In genomic region chr2:112665113-112665780, GRCh38 we compare ENCODE assay signal across 15 cellular contexts. TPM values are rescaled to one million over a fixed set of nuclear protein-coding genes. Genes with fewer than 3 reads are reported as not detected.
DNase-seq lines count a peak whose midpoint lies in the region; ATAC-seq and TF ChIP-seq lines count a peak whose summit lies in the region.
"Had no signal": no experiment of that assay in that cellular context is flagged by ENCODE, and none has a peak within 500 bp of the region (broad histone marks: within the 10 kb centered on the region; RNA-seq: fewer than 3 reads in every experiment).

No MANE protein-coding gene starts in this region.

- H3K36me3 ChIP-seq in DND-41 (ENCODE audit: insufficient read depth, low read length) (peaks cover 51% of the 10 kb centered on the region), mesodermal cell (ENCODE audit: control insufficient read depth, insufficient read depth, low read length) (peaks cover 74% of the 10 kb centered on the region)

- H3K36me3 Mint-ChIP-seq in T-helper 17 cell (ENCODE audit: low read depth) (peaks cover 5% of the 10 kb centered on the region), glutamatergic neuron (ENCODE audit: unreplicated experiment) (no peaks in the 10 kb centered on the region)

- no peak overlapping the region for H2AFZ ChIP-seq in DND-41 (ENCODE audit: low read depth, low read length)

- no peaks in the 10 kb centered on the region for H3K9me3 Mint-ChIP-seq in glutamatergic neuron (ENCODE audit: unreplicated experiment)

- H3K4me3 Mint-ChIP-seq in T-helper 17 cell, result no peak overlapping the region
- H3K4me3 Mint-ChIP-seq in glutamatergic neuron (ENCODE audit: unreplicated experiment), result no peak overlapping the region

- H3K4me1 ChIP-seq in DND-41 (ENCODE audit: insufficient read depth, low read length) (no peaks in the 10 kb centered on the region), mesodermal cell (ENCODE audit: control insufficient read depth, insufficient read depth, low read length, poor library complexity, severe bottlenecking) (peaks cover 3% of the 10 kb centered on the region)
- H3K4me1 ChIP-seq: pancreas had no signal

- H3K27ac Mint-ChIP-seq in T-helper 17 cell (peak overlapping the region; percentile 24), glutamatergic neuron (ENCODE audit: unreplicated experiment) (no peak overlapping the region)

- DNase-seq in DND-41 (no peak), HUDEP-2 (lab: John Stamatoyannopoulos, UW; ENCODE audit: unreplicated experiment in 76 of 76) (peak in 54 of 76 experiments; percentile 4 to 82 (median 46)), T-helper 17 cell (no peak), HuH-7.5 (ENCODE audit: low spot score) (no peak), glutamatergic neuron (no peak)
- DNase-seq: amygdala; mesenchymal stem cell; NCI-H2171; pancreas; stimulated activated CD4-positive, alpha-beta T cell treated with anti-CD3 and anti-CD28 coated beads, Interleukin-15, amount 100 ng/mL, for 24 hours; T-helper 9 cell; thyroid gland had no signal

- peaks cover 10% of the 10 kb centered on the region; the same call in 1 of the 2 replicates for H3K79me2 ChIP-seq in DND-41 (ENCODE audit: insufficient read depth, low read length)

- ATAC-seq in DND-41 (ENCODE audit: insufficient read depth, low read depth), result peak; percentile 38
- ATAC-seq in T-helper 17 cell, result no peak
- ATAC-seq in GM18907 (IDR thresholded peaks at IDR 0.05; ENCODE audit: unreplicated experiment), result no peak
- ATAC-seq: pancreas had no signal

- WGBS in mesodermal cell (ENCODE audit: insufficient coverage in 2 of 2), 2 experiments, result 98 to 100% methylated on average over 8 of the region's 8 CpGs

- H4K20me1 ChIP-seq in DND-41 (ENCODE audit: insufficient read depth, low read length), result peaks cover 14% of the 10 kb centered on the region; the same call in 1 of the 2 replicates

- H3K4me3 ChIP-seq in DND-41 (ENCODE audit: low read depth in 1 of 2, low read length in 2 of 2) (no peak overlapping the region), mesodermal cell (ENCODE audit: extremely low read depth, insufficient read depth, low read length, poor library complexity, severe bottlenecking) (no peak overlapping the region)
- H3K4me3 ChIP-seq: pancreas, thyroid gland had no signal

- no peak overlapping the region for H3K4me2 ChIP-seq in DND-41 (ENCODE audit: insufficient read depth, low read length)

- H3K27me3 Mint-ChIP-seq in T-helper 17 cell, result no peaks in the 10 kb centered on the region
- H3K27me3 Mint-ChIP-seq in glutamatergic neuron (ENCODE audit: unreplicated experiment), result peaks cover 2% of the 10 kb centered on the region

- H3K4me1 Mint-ChIP-seq in T-helper 17 cell (peaks cover 13% of the 10 kb centered on the region), glutamatergic neuron (ENCODE audit: low read depth, unreplicated experiment) (no peaks in the 10 kb centered on the region)

- H3K27ac ChIP-seq in DND-41 (ENCODE audit: low read length), result 0 out of 2 replicates have a peak overlapping the region, but pooled peaks have one; percentile 5
- peak overlapping the region; percentile 36 for H3K27ac ChIP-seq in mesodermal cell (ENCODE audit: low read depth, low read length, severe bottlenecking)
- H3K27ac ChIP-seq: pancreas, thyroid gland had no signal

- H3K27me3 ChIP-seq in DND-41 (ENCODE audit: insufficient read depth, low read length, poor library complexity), result no peaks in the 10 kb centered on the region
- H3K27me3 ChIP-seq: pancreas, thyroid gland had no signal

- TF ChIP-seq CTCF in DND-41 (IDR thresholded peaks at IDR 0.05; ENCODE audit: borderline replicate concordance, extremely low read depth, low read length, poor library complexity, severe bottlenecking) (no peak), glutamatergic neuron (IDR thresholded peaks at IDR 0.05; ENCODE audit: partially characterized antibody, unreplicated experiment) (no peak)

- H3K9me3 ChIP-seq in DND-41 (ENCODE audit: insufficient read depth, low read length, severe bottlenecking) (no peaks in the 10 kb centered on the region), T-helper 17 cell (ENCODE audit: control insufficient read depth, low read length, poor library complexity, severe bottlenecking) (no peaks in the 10 kb centered on the region), mesodermal cell (ENCODE audit: control insufficient read depth, low read length) (no peaks in the 10 kb centered on the region)
- H3K9me3 ChIP-seq: pancreas, thyroid gland had no signal

- no peak overlapping the region for H3K9ac ChIP-seq in DND-41 (ENCODE audit: low read depth, low read length)

RNA-seq across cellular contexts. Expression of gene SLC20A1, which starts 19.5 kb away (rescaled TPM):
- 100 to 1,000 TPM; 113 to 130 TPM for total RNA-seq in T-helper 17 cell
- polyA plus RNA-seq in mesodermal cell (2013, experiment 1 of 2), result 115 TPM
- 83.7 TPM for polyA plus RNA-seq in mesodermal cell (2013, experiment 2 of 2)
- total RNA-seq in glutamatergic neuron (ENCODE audit: unreplicated experiment), result 73.0 TPM

RNA-seq across cellular contexts. Expression of gene NT5DC4, which starts 55.6 kb away (rescaled TPM):
- not detected for total RNA-seq in T-helper 17 cell
- polyA plus RNA-seq in mesodermal cell (2013, experiment 1 of 2), result not detected
- not detected for polyA plus RNA-seq in mesodermal cell (2013, experiment 2 of 2)
- total RNA-seq in glutamatergic neuron (ENCODE audit: unreplicated experiment), result not detected
- total RNA-seq: dermis microvascular lymphatic vessel endothelial cell, thyroid gland had no signal
- polyA plus RNA-seq: pancreas had no signal

Comparison
In these comparisons a context has a peak if more than half of its experiments do, and no peak if none do; other contexts are left out.
1. DNase-seq: peak in HUDEP-2 (54 of 76); none in DND-41 (single experiment), T-helper 17 cell (0 of 3), HuH-7.5 (single experiment) and glutamatergic neuron (single experiment).